ENCODE assay signal across 10 cellular contexts in the genomic region with DNA sequence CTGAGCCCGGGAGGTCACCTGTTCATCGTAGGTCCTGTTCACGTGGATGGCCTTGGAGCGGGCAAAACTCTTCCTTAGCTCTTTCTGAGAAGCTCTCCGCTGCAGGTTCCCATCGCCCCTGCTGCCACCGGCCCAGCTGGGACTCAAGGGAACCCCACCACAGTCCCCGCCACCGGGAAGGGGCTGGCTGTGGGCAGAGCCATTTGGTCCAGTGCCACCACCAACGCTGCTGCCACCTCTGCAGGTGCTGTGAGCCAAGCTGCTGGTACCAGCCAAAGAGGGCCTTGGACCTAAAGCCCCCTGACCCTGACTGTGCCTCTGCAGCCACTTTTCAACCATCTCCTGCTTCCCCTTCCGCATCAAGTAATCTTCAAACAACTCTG. TPM values are rescaled to one million over a fixed set of nuclear protein-coding genes. Genes with fewer than 3 reads are reported as not detected.
DNase-seq lines count a peak whose midpoint lies in the region; ATAC-seq, FAIRE-seq and TF ChIP-seq lines count a peak whose summit lies in the region.
"Had no signal": no experiment of that assay in that cellular context is flagged by ENCODE, and none has a peak within 500 bp of the region (broad histone marks: within the 10 kb centered on the region; RNA-seq: fewer than 3 reads in every experiment).

No MANE protein-coding gene starts in this region.

- no peaks in the 10 kb centered on the region for H3K36me3 Mint-ChIP-seq in neural progenitor cell

- peaks cover 9% of the 10 kb centered on the region for H3F3A ChIP-seq in neural progenitor cell (ENCODE audit: low read depth)

- DNase-seq in A673 (ENCODE audit: low spot score) (no peak), IMR-90 (no peak), H1 (ENCODE audit: low read depth in 1 of 2, low spot score in 2 of 2) (no peak), neural progenitor cell (ENCODE audit: low spot score) (no peak), NCI-H69 (lab: John Stamatoyannopoulos, UW) (no peak), GM20000 (ENCODE audit: low spot score) (no peak), testis (no peak), NOMO-1 treated with DMSO at 0.1 percent for 48 hours (lab: John Stamatoyannopoulos, UW; ENCODE audit: unreplicated experiment) (no peak)

- H4K91ac ChIP-seq in IMR-90 (ENCODE audit: insufficient read depth, low read depth, low read length) (no peak overlapping the region), H1 (replicated peaks; ENCODE audit: insufficient read length, low read length) (no peak overlapping the region)

- CTCF ChIA-PET in A673 (lab: Charles Lee): interaction anchor here (0.6 kb wide), 1 partner anchor 32 kb away, joined by 3 read pairs; no protein-coding TSS in a partner anchor
- CTCF ChIA-PET in IMR-90 (lab: Yijun Ruan, JAX): no interaction called here
- CTCF ChIA-PET in H1 (lab: Charles Lee; ENCODE audit: partially characterized antibody): interaction anchor here (0.6 to 1.6 kb wide), 5 partner anchors 25 to 655 kb away, joined by 3 to 6 read pairs (median 3); a partner anchor contains a TSS

- H3K9me1 ChIP-seq in IMR-90 (ENCODE audit: insufficient read depth, low read length): no peaks in the 10 kb centered on the region

- no peaks in the 10 kb centered on the region for H3K79me2 ChIP-seq in H1 (ENCODE audit: control insufficient read depth in 1 of 2, insufficient read depth in 2 of 2, low read length in 2 of 2)
- no peaks in the 10 kb centered on the region for H3K79me2 ChIP-seq in neural progenitor cell (ENCODE audit: low read depth)

- ATAC-seq in IMR-90 (ENCODE audit: low read depth): no peak

- in situ Hi-C loops in IMR-90 (cut with MboI; ENCODE audit: low sequenced_read_pairs): no loop called here

- H3K27ac ChIP-seq in A673 (ENCODE audit: low read depth, low read length, poor library complexity, severe bottlenecking) (no peak overlapping the region), IMR-90 (ENCODE audit: insufficient read depth, low read length) (no peak overlapping the region), H1 (ENCODE audit: low read depth, low read length) (no peak overlapping the region), neural progenitor cell (no peak overlapping the region), testis (no peak overlapping the region)

- H2AK5ac ChIP-seq in IMR-90 (ENCODE audit: low read depth, low read length) (no peak overlapping the region), H1 (ENCODE audit: low read depth, low read length) (no peak overlapping the region)

- H3K79me1 ChIP-seq in IMR-90 (ENCODE audit: low read depth in 1 of 2, low read length in 2 of 2) (no peaks in the 10 kb centered on the region), H1 (ENCODE audit: low read depth, low read length) (no peaks in the 10 kb centered on the region)

- H4K20me1 ChIP-seq in IMR-90 (ENCODE audit: insufficient read depth, low read length): no peaks in the 10 kb centered on the region
- H4K20me1 ChIP-seq in H1 (replicated peaks in 1 of 2; ENCODE audit: control insufficient read depth in 1 of 2, insufficient read depth in 2 of 2, low read length in 2 of 2): no peaks in the 10 kb centered on the region
- no peaks in the 10 kb centered on the region for H4K20me1 ChIP-seq in neural progenitor cell (ENCODE audit: low read depth)

- H2BK15ac ChIP-seq in IMR-90 (ENCODE audit: low read depth, low read length) (no peak overlapping the region), H1 (ENCODE audit: low read length) (peak overlapping the region; percentile 38; the same call in 1 of the 2 replicates)

- H2AK9ac ChIP-seq in IMR-90 (replicated peaks; ENCODE audit: low read depth, low read length, poor library complexity): peak overlapping the region; percentile 77

- no peak overlapping the region for H3K56ac ChIP-seq in IMR-90 (ENCODE audit: extremely low read depth, insufficient read depth, low read length)
- no peak overlapping the region for H3K56ac ChIP-seq in H1 (replicated peaks; ENCODE audit: insufficient read length, low read depth, low read length)

- TF ChIP-seq RAD21 in IMR-90 (IDR thresholded peaks at IDR 0.05; ENCODE audit: low read length) (no peak), H1 (IDR thresholded peaks at IDR 0.05 in 1 of 2, conservative IDR thresholded peaks at IDR 0.05 in 1 of 2; ENCODE audit: low read depth in 2 of 2, low read length in 2 of 2) (no peak)

- no TSS peak for BruUV-seq in A673 (replicated peaks; lab: Mats Ljungman, UMichigan)
- no TSS peak for BruUV-seq in IMR-90 (replicated peaks; lab: Mats Ljungman, UMichigan)

- no peak overlapping the region for H2BK120ac ChIP-seq in IMR-90 (ENCODE audit: low read depth, low read length)
- H2BK120ac ChIP-seq in H1 (replicated peaks; ENCODE audit: low read depth, low read length): no peak overlapping the region

- H3K9ac ChIP-seq in IMR-90 (ENCODE audit: low read depth, low read length) (no peak overlapping the region), H1 (replicated peaks in 1 of 4; ENCODE audit: extremely low read depth in 1 of 4, low read depth in 3 of 4, low read length in 3 of 4) (no peak overlapping the region), neural progenitor cell (no peak overlapping the region)

- H3K4me3 Mint-ChIP-seq in neural progenitor cell: peak overlapping the region; percentile 91

- H3K4me3 ChIP-seq in A673 (ENCODE audit: low read depth, low read length, poor library complexity, severe bottlenecking): peak overlapping the region; percentile 41
- H3K4me3 ChIP-seq in IMR-90 (ENCODE audit: insufficient read depth, low read depth, low read length): no peak overlapping the region
- H3K4me3 ChIP-seq in H1 (ENCODE audit: extremely low read depth in 1 of 4, insufficient read depth in 2 of 4, low read depth in 3 of 4, low read length in 4 of 4): peak overlapping the region in 2 of 4 experiments; percentile 65 to 70; a peak in 3 of 8 replicates
- peak overlapping the region; percentile 52 for H3K4me3 ChIP-seq in neural progenitor cell
- peak overlapping the region in 1 of 2 donors; percentile 40 for H3K4me3 ChIP-seq in testis

- H3K23ac ChIP-seq in IMR-90 (ENCODE audit: low read depth, low read length): no peak overlapping the region
- no peak overlapping the region for H3K23ac ChIP-seq in H1 (ENCODE audit: insufficient read length)

- intact Hi-C loops in A673 (cut with micrococcal nuclease; ENCODE audit: unreplicated experiment) (no loop called here), IMR-90 (cut with micrococcal nuclease) (no loop called here), testis (cut with DNase I; ENCODE audit: low total_unique reads) (no loop called here)

- no peaks in the 10 kb centered on the region for H3K9me3 Mint-ChIP-seq in neural progenitor cell
- H3K9me3 Mint-ChIP-seq: CD4-positive, alpha-beta T cell; central memory CD8-positive, alpha-beta T cell had no signal

- WGBS in IMR-90 (ENCODE audit: extremely low coverage in 2 of 2, insufficient read length in 1 of 2), 2 experiments: 91% methylated on average over 9 of the region's 11 CpGs; no CpG with 5 or more reads in 1 of the 2 experiments
- WGBS in H1 (ENCODE audit: extremely low coverage in 1 of 2, insufficient coverage in 1 of 2, insufficient read length in 1 of 2, insufficient replicate concordance in 2 of 2, low coverage in 1 of 2, low lambda C conversion rate in 2 of 2, missing lambda C conversion rate in 1 of 2), 2 experiments: 89% methylated on average over 11 of the region's 11 CpGs; no CpG with 5 or more reads in 1 of the 2 experiments
- 79 to 83% methylated on average over 3 to 11 of the region's 11 CpGs for WGBS in testis, 2 donors

- H3K36me3 ChIP-seq in A673 (ENCODE audit: insufficient read depth, low read length, poor library complexity, severe bottlenecking) (no peaks in the 10 kb centered on the region), IMR-90 (ENCODE audit: control insufficient read depth, insufficient read depth, low read length) (no peaks in the 10 kb centered on the region), H1 (ENCODE audit: control insufficient read depth in 2 of 4, insufficient read depth in 4 of 4, low read length in 3 of 4) (no peaks in the 10 kb centered on the region), neural progenitor cell (no peaks in the 10 kb centered on the region), testis (ENCODE audit: low read depth, missing control alignments) (no peaks in the 10 kb centered on the region)

- POLR2A ChIA-PET in A673 (lab: Charles Lee; ENCODE audit: low non-redundant PET) (no interaction called here), IMR-90 (lab: Charles Lee; ENCODE audit: unreplicated experiment) (no interaction called here), H1 (lab: Charles Lee; ENCODE audit: partially characterized antibody) (no interaction called here)

- H3K4me1 ChIP-seq in A673 (ENCODE audit: insufficient read depth, low read length, poor library complexity, severe bottlenecking) (peaks cover 5% of the 10 kb centered on the region), IMR-90 (ENCODE audit: control insufficient read depth, insufficient read depth, low read length) (peaks cover 2% of the 10 kb centered on the region; the same call in 1 of the 2 replicates), H1 (replicated peaks in 1 of 4; ENCODE audit: control insufficient read depth in 3 of 4, insufficient read depth in 4 of 4, low read length in 3 of 4) (peaks cover 0 to 7% (median 1%) of the 10 kb centered on the region in 4 experiments; a peak in 2 of 7 replicates), neural progenitor cell (peaks cover 7% of the 10 kb centered on the region), testis (no peaks in the 10 kb centered on the region)

- TF ChIP-seq POLR2A in IMR-90 (IDR thresholded peaks at IDR 0.05; ENCODE audit: low read depth, low read length) (no peak), H1 (IDR thresholded peaks at IDR 0.05; ENCODE audit: control extremely low read depth in 1 of 2, low read depth in 2 of 2, low read length in 2 of 2) (no peak), testis (IDR thresholded peaks at IDR 0.05) (no peak)

- no peak overlapping the region; the same call in 1 of the 2 replicates for H2BK12ac ChIP-seq in H1 (ENCODE audit: low read depth, low read length)

- H3K18ac ChIP-seq in IMR-90 (ENCODE audit: low read depth, low read length) (no peak overlapping the region), H1 (ENCODE audit: extremely low read depth, low read length) (no peak overlapping the region)

- no peak for TF ChIP-seq EP300 in H1 (IDR thresholded peaks at IDR 0.05; ENCODE audit: borderline replicate concordance in 1 of 2, low read depth in 2 of 2, low read length in 2 of 2)

- H2AFZ ChIP-seq in IMR-90 (replicated peaks; ENCODE audit: low read length, poor library complexity) (peak overlapping the region; percentile 97), H1 (ENCODE audit: low read length) (0 out of 2 replicates have a peak overlapping the region, but pooled peaks have one; percentile 97), neural progenitor cell (replicated peaks) (peak overlapping the region; percentile 94)

- H3K4me2 ChIP-seq in IMR-90 (ENCODE audit: low read depth, low read length) (no peak overlapping the region), H1 (ENCODE audit: insufficient read depth in 1 of 2, low read depth in 2 of 2, low read length in 2 of 2) (peak overlapping the region; percentile 58 to 87), neural progenitor cell (peak overlapping the region; percentile 84)

- no peak overlapping the region for H3K27ac Mint-ChIP-seq in neural progenitor cell
- H3K27ac Mint-ChIP-seq: CD4-positive, alpha-beta T cell had no signal

- no peak overlapping the region for H4K5ac ChIP-seq in IMR-90 (ENCODE audit: low read depth, low read length)
- no peak overlapping the region for H4K5ac ChIP-seq in H1 (ENCODE audit: insufficient read length, low read depth, low read length)

- H3K14ac ChIP-seq in IMR-90 (replicated peaks; ENCODE audit: low read depth, low read length): no peak overlapping the region
- no peak overlapping the region for H3K14ac ChIP-seq in H1 (ENCODE audit: insufficient read length)

- TF ChIP-seq CTCF in A673 (conservative IDR thresholded peaks at IDR 0.05; ENCODE audit: low read depth, low read length): no peak
- TF ChIP-seq CTCF in IMR-90 (conservative IDR thresholded peaks at IDR 0.05; ENCODE audit: low read depth, low read length): no peak
- TF ChIP-seq CTCF in H1 (IDR thresholded peaks at IDR 0.05; ENCODE audit: control extremely low read depth in 1 of 3, insufficient read depth in 1 of 3, low read depth in 1 of 3, low read length in 3 of 3): no peak
- no peak for TF ChIP-seq CTCF in neural progenitor cell (IDR thresholded peaks at IDR 0.05)
- TF ChIP-seq CTCF in GM20000 (IDR thresholded peaks at IDR 0.05; ENCODE audit: extremely low read depth, missing control alignments): no peak
- TF ChIP-seq CTCF in testis (IDR thresholded peaks at IDR 0.05): no peak

- no peak for FAIRE-seq in H1 (lab: Jason Lieb, UNC)

- H2BK5ac ChIP-seq in IMR-90 (ENCODE audit: low read depth, low read length, poor library complexity, severe bottlenecking) (no peak overlapping the region), H1 (ENCODE audit: low read depth, low read length) (no peak overlapping the region)

- H3K23me2 ChIP-seq in H1 (ENCODE audit: low read depth, low read length): peaks cover 9% of the 10 kb centered on the region

- peaks cover 4% of the 10 kb centered on the region for H3K27me3 Mint-ChIP-seq in neural progenitor cell (ENCODE audit: insufficient read depth, low read depth)

- H3K27me3 ChIP-seq in A673 (replicated peaks; ENCODE audit: insufficient read depth, low read depth, low read length, poor library complexity) (peaks cover 37% of the 10 kb centered on the region), IMR-90 (ENCODE audit: control insufficient read depth, insufficient read depth, low read length) (peaks cover 4% of the 10 kb centered on the region; the same call in 1 of the 2 replicates), H1 (replicated peaks in 1 of 4; ENCODE audit: control insufficient read depth in 3 of 4, extremely low read depth in 1 of 4, insufficient read depth in 3 of 4, low read length in 3 of 4) (peaks cover 0 to 13% (median 11%) of the 10 kb centered on the region in 4 experiments; a peak in 4 of 7 replicates), neural progenitor cell (peaks cover 46% of the 10 kb centered on the region), testis (no peaks in the 10 kb centered on the region)

- dilution Hi-C loops in IMR-90 (cut with HindIII; ENCODE audit: low sequenced_read_pairs, unreplicated experiment): no loop called here

- peaks cover 11% of the 10 kb centered on the region for H3K4me1 Mint-ChIP-seq in neural progenitor cell

- H3K4ac ChIP-seq in IMR-90 (ENCODE audit: low read depth, low read length) (0 out of 2 replicates have a peak overlapping the region, but pooled peaks have one; percentile 54), H1 (replicated peaks; ENCODE audit: insufficient read length, low read depth, low read length) (no peak overlapping the region)

- H2BK20ac ChIP-seq in IMR-90 (ENCODE audit: low read depth, low read length) (no peak overlapping the region; the same call in 1 of the 2 replicates), H1 (ENCODE audit: low read length) (no peak overlapping the region)

- H4K8ac ChIP-seq in IMR-90 (ENCODE audit: low read depth in 2 of 2, low read length in 2 of 2) (no peak overlapping the region), H1 (ENCODE audit: extremely low read depth, insufficient read depth, low read length) (peak overlapping the region; percentile 19; the same call in 1 of the 2 replicates)

- H3K9me3 ChIP-seq in A673 (ENCODE audit: low read depth, low read length, poor library complexity, severe bottlenecking) (no peaks in the 10 kb centered on the region), IMR-90 (ENCODE audit: control insufficient read depth, insufficient read depth, low read length) (no peaks in the 10 kb centered on the region), H1 (ENCODE audit: insufficient read depth in 2 of 2, low read depth in 1 of 2, low read length in 1 of 2) (no peaks in the 10 kb centered on the region), neural progenitor cell (ENCODE audit: low read depth) (no peaks in the 10 kb centered on the region), testis (no peaks in the 10 kb centered on the region)

RNA-seq across cellular contexts. Expression of a gene that starts 0.6 kb away (rescaled TPM):
- not detected in 2 replicates for total RNA-seq in A673 (2021)
- total RNA-seq in IMR-90 (2012; rRNA removed): 0.56 and 0.72 TPM in 2 replicates
- polyA plus RNA-seq in IMR-90 (2012; rRNA removed): 0.20 and 0.21 TPM in 2 replicates
- 0.05 and 0.13 TPM in 2 replicates for polyA plus RNA-seq in IMR-90 (2012; cell fraction: cytosol; rRNA removed)
- 0.03 and 0.31 TPM in 2 replicates for polyA plus RNA-seq in IMR-90 (2012; cell fraction: nucleus; rRNA removed; ENCODE audit: low replicate concordance)
- total RNA-seq in H1 (2021; fragmentation: NEBNext Ultra II Directional; extraction: Animal tissue kit (Norgen Biotek cat#: 25700)): 0.19 and 0.36 TPM in 2 replicates
- polyA plus RNA-seq in H1 (2011; rRNA removed): 0.23 and 0.24 TPM in 2 replicates
- 0.18 TPM for polyA plus RNA-seq in H1 (2011; cell fraction: cytosol; rRNA removed)
- 0.50 TPM for polyA plus RNA-seq in H1 (2011; cell fraction: nucleus; rRNA removed)
- 0.11 to 0.45 TPM (median 0.37 TPM) in 4 replicates for polyA plus RNA-seq in H1 (2012, experiment 1 of 2)
- not detected for polyA plus RNA-seq in H1 (2012, experiment 2 of 2)
- polyA plus RNA-seq in H1 (2013, experiment 1 of 2): 0.12 TPM
- 0.11 TPM for polyA plus RNA-seq in H1 (2013, experiment 2 of 2)
- 1.3 TPM in 2 replicates for polyA minus RNA-seq in H1 (2011; rRNA and poly(A)+ RNA removed)
- 0.29 TPM for polyA minus RNA-seq in H1 (2011; cell fraction: cytosol; rRNA and poly(A)+ RNA removed)
- polyA minus RNA-seq in H1 (2011; cell fraction: nucleus; rRNA and poly(A)+ RNA removed): 1.3 TPM
- total RNA-seq in neural progenitor cell (ENCODE audit: low replicate concordance): 0.13 and 0.62 TPM in 2 replicates
- total RNA-seq in testis: 1 to 10 TPM; 2.2 to 3.3 TPM
- polyA plus RNA-seq in testis (ENCODE audit: insufficient read depth, low read depth, low replicate concordance): 7.8 TPM
- total RNA-seq: CD4-positive, alpha-beta T cell had no signal

RNA-seq across cellular contexts. Expression of a gene that starts 40.2 kb away (rescaled TPM):
- 18.7 and 19.0 TPM in 2 replicates for total RNA-seq in A673 (2021)
- 17.9 and 18.1 TPM in 2 replicates for total RNA-seq in IMR-90 (2012; rRNA removed)
- 8.6 and 10.3 TPM in 2 replicates for polyA plus RNA-seq in IMR-90 (2012; rRNA removed)
- polyA plus RNA-seq in IMR-90 (2012; cell fraction: cytosol; rRNA removed): 2.5 and 6.5 TPM in 2 replicates
- 7.7 and 10.6 TPM in 2 replicates for polyA plus RNA-seq in IMR-90 (2012; cell fraction: nucleus; rRNA removed; ENCODE audit: low replicate concordance)
- 10.4 and 11.9 TPM in 2 replicates for total RNA-seq in H1 (2021; fragmentation: NEBNext Ultra II Directional; extraction: Animal tissue kit (Norgen Biotek cat#: 25700))
- 3.2 and 4.7 TPM in 2 replicates for polyA plus RNA-seq in H1 (2011; rRNA removed)
- polyA plus RNA-seq in H1 (2011; cell fraction: cytosol; rRNA removed): 7.4 TPM
- 3.7 TPM for polyA plus RNA-seq in H1 (2011; cell fraction: nucleus; rRNA removed)
- 8.8 to 12.9 TPM (median 11.2 TPM) in 4 replicates for polyA plus RNA-seq in H1 (2012, experiment 1 of 2)
- 1.8 TPM for polyA plus RNA-seq in H1 (2012, experiment 2 of 2)
- 14.7 TPM for polyA plus RNA-seq in H1 (2013, experiment 1 of 2)
- polyA plus RNA-seq in H1 (2013, experiment 2 of 2): 14.1 TPM
- polyA minus RNA-seq in H1 (2011; rRNA and poly(A)+ RNA removed): 4.7 and 5.0 TPM in 2 replicates
- 5.2 TPM for polyA minus RNA-seq in H1 (2011; cell fraction: cytosol; rRNA and poly(A)+ RNA removed)
- 8.6 TPM for polyA minus RNA-seq in H1 (2011; cell fraction: nucleus; rRNA and poly(A)+ RNA removed)
- 12.6 and 23.0 TPM in 2 replicates for total RNA-seq in neural progenitor cell (ENCODE audit: low replicate concordance)
- 10 to 100 TPM; 18.6 to 26.8 TPM for total RNA-seq in testis
- 11.2 TPM for polyA plus RNA-seq in testis (ENCODE audit: insufficient read depth, low read depth, low replicate concordance)
